8 cellular contexts compared by ENCODE assay signal in genomic region chr2:168244318-168244717, GRCh38. TPM values are rescaled to one million over a fixed set of nuclear protein-coding genes. Genes with fewer than 3 reads are reported as not detected.
DNase-seq lines count a peak whose midpoint lies in the region; FAIRE-seq and TF ChIP-seq lines count a peak whose summit lies in the region.

No MANE protein-coding gene starts in this region.

- H2BK5ac ChIP-seq in neuronal stem cell (ENCODE audit: low read length), result no peak overlapping the region

- no peak for FAIRE-seq in H54 (lab: Jason Lieb, UNC)

- H3K23ac ChIP-seq in neuronal stem cell (ENCODE audit: low read depth, low read length, poor library complexity), result no peak overlapping the region

- H2AK5ac ChIP-seq in neuronal stem cell (ENCODE audit: low read depth, low read length), result no peak overlapping the region

- peaks cover 49% of the 10 kb centered on the region for H4K20me1 ChIP-seq in Loucy (ENCODE audit: insufficient read depth, low read length, poor library complexity, severe bottlenecking)

- peaks cover 73% of the 10 kb centered on the region for H3K79me2 ChIP-seq in Loucy (ENCODE audit: insufficient read depth, low read length)

- no CpG with 5 or more reads among the region's 8 CpGs for WGBS in neuronal stem cell (ENCODE audit: extremely low coverage in 2 of 2, insufficient read length in 2 of 2, insufficient replicate concordance in 1 of 2), 2 donors

- H2BK15ac ChIP-seq in neuronal stem cell (ENCODE audit: low read length), result no peak overlapping the region

- H3K4ac ChIP-seq in neuronal stem cell (ENCODE audit: low read length), result no peak overlapping the region

- no peak overlapping the region for H2BK12ac ChIP-seq in neuronal stem cell (ENCODE audit: low read length)

- TF ChIP-seq CTCF in Loucy (conservative IDR thresholded peaks at IDR 0.05; ENCODE audit: low read length), result no peak

- H3K9me3 ChIP-seq in Loucy (ENCODE audit: insufficient read depth, low read depth, low read length) (no peaks in the 10 kb centered on the region), adipocyte (ENCODE audit: control insufficient read depth, low read length) (no peaks in the 10 kb centered on the region), skeletal muscle satellite cell (replicated peaks; ENCODE audit: low read length) (no peaks in the 10 kb centered on the region), neuronal stem cell (replicated peaks in 1 of 2; ENCODE audit: control insufficient read depth in 2 of 2, insufficient read depth in 1 of 2, low read depth in 1 of 2, low read length in 2 of 2) (peaks cover 0 to 11% of the 10 kb centered on the region in 2 donors)

- H3K9me2 ChIP-seq in Loucy (replicated peaks; ENCODE audit: low read depth, low read length), result no peaks in the 10 kb centered on the region

- H4K8ac ChIP-seq in neuronal stem cell (ENCODE audit: low read depth, low read length), result no peak overlapping the region

- H4K91ac ChIP-seq in neuronal stem cell (ENCODE audit: low read depth, low read length, poor library complexity), result no peak overlapping the region

- no peaks in the 10 kb centered on the region for H3K27me3 ChIP-seq in Loucy (ENCODE audit: insufficient read depth, low read length, poor library complexity, severe bottlenecking)
- H3K27me3 ChIP-seq in adipocyte (replicated peaks; ENCODE audit: control insufficient read depth, insufficient read depth, low read length), result no peaks in the 10 kb centered on the region
- no peaks in the 10 kb centered on the region for H3K27me3 ChIP-seq in skeletal muscle satellite cell (ENCODE audit: control insufficient read depth, insufficient read depth, low read length)
- H3K27me3 ChIP-seq in neuronal stem cell (ENCODE audit: control insufficient read depth in 3 of 3, insufficient read depth in 3 of 3, low read depth in 1 of 3, low read length in 3 of 3), result peaks cover 0 to 16% (median 0%) of the 10 kb centered on the region in 3 experiments

- no peak overlapping the region for H2BK120ac ChIP-seq in neuronal stem cell (ENCODE audit: low read depth, low read length)

- H3K4me1 ChIP-seq in Loucy (ENCODE audit: insufficient read depth, low read length, poor library complexity, severe bottlenecking), result peaks cover 63% of the 10 kb centered on the region
- H3K4me1 ChIP-seq in adipocyte (ENCODE audit: control insufficient read depth, insufficient read depth, low read length), result peaks cover 13% of the 10 kb centered on the region
- H3K4me1 ChIP-seq in skeletal muscle satellite cell (ENCODE audit: control insufficient read depth, insufficient read depth, low read length), result peaks cover 16% of the 10 kb centered on the region
- peaks cover 5 to 11% of the 10 kb centered on the region in 2 donors for H3K4me1 ChIP-seq in neuronal stem cell (ENCODE audit: control insufficient read depth in 2 of 2, insufficient read depth in 1 of 2, low read depth in 1 of 2, low read length in 2 of 2)

- peak overlapping the region; percentile 90 for H3K9ac ChIP-seq in Loucy (ENCODE audit: low read depth, low read length, poor library complexity, severe bottlenecking)
- H3K9ac ChIP-seq in adipocyte (ENCODE audit: low read length), result no peak overlapping the region
- H3K9ac ChIP-seq in skeletal muscle satellite cell (ENCODE audit: low read depth, low read length), result no peak overlapping the region
- no peak overlapping the region for H3K9ac ChIP-seq in neuronal stem cell (ENCODE audit: low read depth, low read length, poor library complexity)

- H3K4me3 ChIP-seq in Loucy (ENCODE audit: low read length, poor library complexity, severe bottlenecking) (peak overlapping the region; percentile 94), adipocyte (ENCODE audit: low read length) (no peak overlapping the region), skeletal muscle satellite cell (ENCODE audit: low read length) (no peak overlapping the region), neuronal stem cell (ENCODE audit: low read length in 2 of 2) (no peak overlapping the region)

- no peak overlapping the region for H3K27ac ChIP-seq in neuronal stem cell (replicated peaks; ENCODE audit: low read length)

- no peak for TF ChIP-seq POLR2A in H54 (IDR thresholded peaks at IDR 0.05; ENCODE audit: low read depth, low read length)

- DNase-seq in RPMI8226, result peak; percentile 19
- DNase-seq in adipocyte (ENCODE audit: low read depth), result peak; percentile 65
- no peak for DNase-seq in anterior cingulate cortex (lab: John Stamatoyannopoulos, UW)
- no peak for DNase-seq in DMS114 treated with DMSO at 0.1 percent for 48 hours (lab: John Stamatoyannopoulos, UW; ENCODE audit: unreplicated experiment)
- DNase-seq in H54 (ENCODE audit: insufficient read length, low spot score), result no peak
- DNase-seq in neuronal stem cell (ENCODE audit: low spot score), result no peak

- H3K14ac ChIP-seq in neuronal stem cell (ENCODE audit: low read length), result no peak overlapping the region

- H3K36me3 ChIP-seq in Loucy (ENCODE audit: insufficient read depth, low read length), result no peaks in the 10 kb centered on the region
- H3K36me3 ChIP-seq in adipocyte (ENCODE audit: control insufficient read depth, insufficient read depth, low read length, severe bottlenecking), result no peaks in the 10 kb centered on the region
- H3K36me3 ChIP-seq in skeletal muscle satellite cell (ENCODE audit: insufficient read depth, low read length), result peaks cover 8% of the 10 kb centered on the region
- peaks cover 0 to 20% of the 10 kb centered on the region in 2 donors for H3K36me3 ChIP-seq in neuronal stem cell (replicated peaks in 1 of 2; ENCODE audit: control insufficient read depth in 2 of 2, insufficient read depth in 2 of 2, low read length in 2 of 2)

- no peaks in the 10 kb centered on the region for H3F3A ChIP-seq in Loucy (ENCODE audit: low read depth)

- peaks cover 1% of the 10 kb centered on the region for H3K79me1 ChIP-seq in neuronal stem cell (ENCODE audit: low read depth, low read length)

- H3K4me2 ChIP-seq in Loucy (ENCODE audit: low read depth, low read length, poor library complexity, severe bottlenecking), result peak overlapping the region; percentile 89
- peak overlapping the region; percentile 40 for H3K4me2 ChIP-seq in skeletal muscle satellite cell (ENCODE audit: low read length)
- no peak overlapping the region for H3K4me2 ChIP-seq in neuronal stem cell (ENCODE audit: insufficient read depth, low read length, poor library complexity, severe bottlenecking)

- no peak overlapping the region for H2AFZ ChIP-seq in Loucy (ENCODE audit: low read length)
- no peak overlapping the region for H2AFZ ChIP-seq in neuronal stem cell (ENCODE audit: low read length)

- H3K18ac ChIP-seq in neuronal stem cell (ENCODE audit: low read length), result no peak overlapping the region

RNA-seq across cellular contexts. Expression of gene STK39, which starts 3.1 kb away (rescaled TPM):
- total RNA-seq in skeletal muscle satellite cell (2012; rRNA removed), result 20.3 and 22.9 TPM in 2 replicates
- polyA plus RNA-seq in neuronal stem cell (2013, experiment 1 of 2), result 13.6 TPM
- polyA plus RNA-seq in neuronal stem cell (2013, experiment 2 of 2), result 13.1 TPM

Comparison
In these comparisons a context has a peak if more than half of its experiments do, and no peak if none do; other contexts are left out.
1. DNase-seq: peak in RPMI8226 (single experiment) and adipocyte (single experiment); none in anterior cingulate cortex (0 of 58), DMS114 treated with DMSO at 0.1 percent for 48 hours (single experiment), H54 (single experiment) and neuronal stem cell (single experiment).